Comparison of ENCODE assay signal across 8 cellular contexts in the genomic region with DNA sequence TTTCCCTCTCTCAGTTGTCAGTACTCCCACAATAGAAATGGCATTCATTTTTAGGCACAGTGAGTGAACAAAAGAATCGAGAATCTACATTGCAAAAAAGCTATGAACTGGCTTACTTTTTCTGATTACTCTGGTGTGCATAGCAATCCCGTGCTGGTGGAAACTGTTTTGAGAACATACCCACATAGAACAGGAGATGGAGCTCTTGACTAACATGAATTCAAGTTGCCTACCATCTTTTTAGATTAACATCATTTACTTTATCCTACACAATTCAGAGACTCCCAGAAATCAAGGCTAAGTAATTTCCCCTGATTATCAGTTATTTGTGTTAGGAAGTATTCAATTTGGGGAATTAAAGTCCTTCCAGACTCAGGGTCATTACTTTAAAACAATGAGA.
DNase-seq lines count a peak whose midpoint lies in the region; ATAC-seq and TF ChIP-seq lines count a peak whose summit lies in the region.

No MANE protein-coding gene starts in this region.

- intact Hi-C loops in heart left ventricle (cut with DNase I) = loop anchor here (1.0 to 10.0 kb wide), 5 partner anchors 735 to 901 kb away; no protein-coding TSS in a partner anchor
- intact Hi-C loops in cardiac septum (cut with DNase I) = loop anchor here (2.0 kb wide), 1 partner anchor 735 kb away; no protein-coding TSS in a partner anchor
- intact Hi-C loops in right lobe of liver (cut with DNase I) = loop anchor here in 1 of 2 donors (10.0 kb wide), 1 partner anchor 739 kb away; no protein-coding TSS in a partner anchor

- H3K9me3 ChIP-seq in heart left ventricle = no peaks in the 10 kb centered on the region
- H3K9me3 ChIP-seq in right lobe of liver = no peaks in the 10 kb centered on the region

- H3K4me3 ChIP-seq in heart left ventricle (no peak overlapping the region), right lobe of liver (no peak overlapping the region)

- peak in 2 of 4 donors; percentile 43 to 48 for ATAC-seq in heart left ventricle
- peak; percentile 56 to 73 (median 63) for ATAC-seq in right lobe of liver
- ATAC-seq in GM18517 (IDR thresholded peaks at IDR 0.05; ENCODE audit: unreplicated experiment) = no peak
- no peak for ATAC-seq in HG03439 (IDR thresholded peaks at IDR 0.05; ENCODE audit: unreplicated experiment)

- H3K36me3 ChIP-seq in heart left ventricle = no peaks in the 10 kb centered on the region
- no peaks in the 10 kb centered on the region for H3K36me3 ChIP-seq in right lobe of liver

- DNase-seq in heart left ventricle (no peak), cardiac septum (ENCODE audit: low spot score) (no peak), NCI-H1048 (lab: John Stamatoyannopoulos, UW) (peak; percentile 21), astrocyte of the hippocampus (ENCODE audit: low read depth, low spot score) (peak; percentile 69), right lobe of liver (no peak), mucosa of gallbladder (ENCODE audit: low spot score) (no peak)

- no peak for TF ChIP-seq POLR2A in heart left ventricle (IDR thresholded peaks at IDR 0.05)
- TF ChIP-seq POLR2A in right lobe of liver (IDR thresholded peaks at IDR 0.05) = no peak

- H3K4me1 ChIP-seq in heart left ventricle (peaks cover 0 to 11% (median 0%) of the 10 kb centered on the region in 12 donors), right lobe of liver (no peaks in the 10 kb centered on the region)

- TF ChIP-seq CTCF in heart left ventricle (IDR thresholded peaks at IDR 0.05) (peak; percentile 46 to 73 (median 63)), right lobe of liver (IDR thresholded peaks at IDR 0.05) (peak; percentile 45 to 55 (median 48))

- 7 to 9% (median 8%) methylated on average over 2 of the region's 2 CpGs for WGBS in heart left ventricle, 4 donors
- 6% methylated on average over 2 of the region's 2 CpGs for WGBS in right lobe of liver (ENCODE audit: insufficient coverage, low coverage, low lambda C conversion rate, missing lambda C conversion rate)

- no peak overlapping the region for H3K27ac ChIP-seq in heart left ventricle
- no peak overlapping the region for H3K27ac ChIP-seq in right lobe of liver

- H3K27me3 ChIP-seq in heart left ventricle = no peaks in the 10 kb centered on the region
- H3K27me3 ChIP-seq in right lobe of liver = no peaks in the 10 kb centered on the region

Comparison
In these comparisons a context has a peak if more than half of its experiments do, and no peak if none do; other contexts are left out.
1. ATAC-seq: peak in right lobe of liver (4 of 4); none in GM18517 (single experiment) and HG03439 (single experiment).
2. DNase-seq: peak in NCI-H1048 (single experiment) and astrocyte of the hippocampus (single experiment); none in heart left ventricle (0 of 5), cardiac septum (single experiment), right lobe of liver (0 of 3) and mucosa of gallbladder (single experiment).